ENCODE assay signal across 1 cellular context in genomic region chr14:55974046-55974582, GRCh38.
TF ChIP-seq lines count a peak whose summit lies in the region.

No MANE protein-coding gene starts in this region.

TF ChIP-seq in IMR-90, 13 proteins besides CTCF, POLR2A, EP300 and RAD21 (continued from another document):
- TF ChIP-seq MAZ (IDR thresholded peaks at IDR 0.05; ENCODE audit: borderline replicate concordance, low read depth, low read length) (no peak), CHD1 (IDR thresholded peaks at IDR 0.05; ENCODE audit: low read depth, low read length) (no peak), RFX5 (IDR thresholded peaks at IDR 0.05; ENCODE audit: low read depth, low read length) (no peak)
- TF ChIP-seq, protein P1, sequence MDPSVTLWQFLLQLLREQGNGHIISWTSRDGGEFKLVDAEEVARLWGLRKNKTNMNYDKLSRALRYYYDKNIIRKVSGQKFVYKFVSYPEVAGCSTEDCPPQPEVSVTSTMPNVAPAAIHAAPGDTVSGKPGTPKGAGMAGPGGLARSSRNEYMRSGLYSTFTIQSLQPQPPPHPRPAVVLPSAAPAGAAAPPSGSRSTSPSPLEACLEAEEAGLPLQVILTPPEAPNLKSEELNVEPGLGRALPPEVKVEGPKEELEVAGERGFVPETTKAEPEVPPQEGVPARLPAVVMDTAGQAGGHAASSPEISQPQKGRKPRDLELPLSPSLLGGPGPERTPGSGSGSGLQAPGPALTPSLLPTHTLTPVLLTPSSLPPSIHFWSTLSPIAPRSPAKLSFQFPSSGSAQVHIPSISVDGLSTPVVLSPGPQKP (IDR thresholded peaks at IDR 0.05; ENCODE audit: borderline replicate concordance, low read depth, low read length) = no peak
